ENCODE assay signal across 7 cellular contexts in genomic region chr6:39950125-39950720, GRCh38.
"Had no signal": no experiment of that assay in that cellular context is flagged by ENCODE, and none has a peak within 500 bp of the region (broad histone marks: within the 10 kb centered on the region; RNA-seq: fewer than 3 reads in every experiment).

No MANE protein-coding gene starts in this region.

- H3K27ac ChIP-seq: HL-60, KMS-11 had no signal

- ATAC-seq: HepG2 had no signal

- H3K4me2 ChIP-seq: KMS-11 had no signal

- DNase-seq: IMR-90, KBM-7, KG1 had no signal

- FAIRE-seq: HepG2, HTR-8/SVneo had no signal

- H3K9ac ChIP-seq: KMS-11 had no signal
